In genomic region chrX:14496674-14497073, GRCh38 we compare ENCODE assay signal across 8 cellular contexts. TPM values are rescaled to one million over a fixed set of nuclear protein-coding genes. Genes with fewer than 3 reads are reported as not detected.
DNase-seq lines count a peak whose midpoint lies in the region; ATAC-seq lines count a peak whose summit lies in the region.

No MANE protein-coding gene starts in this region.

- no peaks in the 10 kb centered on the region for H3K27me3 ChIP-seq in mesenchymal stem cell (ENCODE audit: control insufficient read depth in 1 of 2, insufficient read depth in 1 of 2, low read length in 2 of 2)

- WGBS in mesenchymal stem cell: 96% methylated on average over 3 of the region's 3 CpGs

- peak; percentile 15 for ATAC-seq in GM21576 (IDR thresholded peaks at IDR 0.05; ENCODE audit: unreplicated experiment)

- no peak overlapping the region for H2BK15ac ChIP-seq in mesenchymal stem cell (ENCODE audit: low read depth, poor library complexity, severe bottlenecking)

- no peak overlapping the region for H2BK12ac ChIP-seq in mesenchymal stem cell (ENCODE audit: low read length in 2 of 2)

- no peaks in the 10 kb centered on the region for H3K4me1 ChIP-seq in mesenchymal stem cell (ENCODE audit: control insufficient read depth, insufficient read depth, low read depth, low read length)

- H2BK5ac ChIP-seq in mesenchymal stem cell (ENCODE audit: low read depth, low read length, poor library complexity, severe bottlenecking): no peak overlapping the region

- no peak overlapping the region for H2AFZ ChIP-seq in mesenchymal stem cell (ENCODE audit: low read depth, low read length)

- no peak overlapping the region for H2BK120ac ChIP-seq in mesenchymal stem cell (ENCODE audit: low read depth, low read length)

- H3K9ac ChIP-seq in mesenchymal stem cell (ENCODE audit: low read length): peak overlapping the region; percentile 81

- H2AK5ac ChIP-seq in mesenchymal stem cell (ENCODE audit: low read length, severe bottlenecking): no peak overlapping the region

- no peak overlapping the region for H3K4me2 ChIP-seq in mesenchymal stem cell (ENCODE audit: low read length, poor library complexity, severe bottlenecking)

- H3K79me1 ChIP-seq in mesenchymal stem cell (replicated peaks; ENCODE audit: low read length, poor library complexity, severe bottlenecking): no peaks in the 10 kb centered on the region

- H4K91ac ChIP-seq in mesenchymal stem cell (ENCODE audit: low read length): no peak overlapping the region

- H3K9me3 ChIP-seq in mesenchymal stem cell (ENCODE audit: control insufficient read depth, low read length): no peaks in the 10 kb centered on the region

- H3K36me3 ChIP-seq in mesenchymal stem cell (ENCODE audit: control insufficient read depth in 1 of 2, insufficient read depth in 2 of 2, low read depth in 1 of 2, low read length in 2 of 2): no peaks in the 10 kb centered on the region

- no peak overlapping the region for H3K23ac ChIP-seq in mesenchymal stem cell (ENCODE audit: low read length in 2 of 2)

- H3K27ac ChIP-seq in mesenchymal stem cell (ENCODE audit: low read length, poor library complexity, severe bottlenecking): no peak overlapping the region

- peak; percentile 8 for DNase-seq in DMS 273 treated with DMSO at 0.1 percent for 48 hours (lab: John Stamatoyannopoulos, UW)
- DNase-seq in RPMI8226: peak; percentile 4
- DNase-seq in mesenchymal stem cell: no peak
- DNase-seq in NCI-H1694 (lab: John Stamatoyannopoulos, UW): no peak
- no peak for DNase-seq in NCI-H526 (lab: John Stamatoyannopoulos, UW)
- DNase-seq in stimulated activated CD4-positive, alpha-beta T cell treated with anti-CD3 and anti-CD28 coated beads, Interleukin-2, amount 100 ng/mL, for 48 hours: no peak
- DNase-seq in GF-D8 (lab: John Stamatoyannopoulos, UW): no peak

- no peak overlapping the region for H4K8ac ChIP-seq in mesenchymal stem cell (ENCODE audit: low read length)

- peak overlapping the region in 1 of 2 experiments; percentile 69 for H3K4me3 ChIP-seq in mesenchymal stem cell (ENCODE audit: insufficient read depth in 1 of 2, low read depth in 1 of 2, low read length in 2 of 2)

- H3K14ac ChIP-seq in mesenchymal stem cell (ENCODE audit: low read length in 2 of 2): no peak overlapping the region

- H3K4ac ChIP-seq in mesenchymal stem cell (ENCODE audit: low read depth in 1 of 2, low read length in 2 of 2): no peak overlapping the region

- H3K18ac ChIP-seq in mesenchymal stem cell (ENCODE audit: low read depth in 1 of 2, low read length in 2 of 2): no peak overlapping the region

RNA-seq across cellular contexts. Expression of gene GLRA2, which starts 32.7 kb away (rescaled TPM):
- polyA plus RNA-seq in mesenchymal stem cell (2013, experiment 1 of 2): not detected
- polyA plus RNA-seq in mesenchymal stem cell (2013, experiment 2 of 2): not detected

Comparison
In these comparisons a context has a peak if more than half of its experiments do, and no peak if none do; other contexts are left out.
1. DNase-seq: peak in DMS 273 treated with DMSO at 0.1 percent for 48 hours (single experiment) and RPMI8226 (single experiment); none in mesenchymal stem cell (single experiment), NCI-H1694 (single experiment), NCI-H526 (0 of 2), stimulated activated CD4-positive, alpha-beta T cell treated with anti-CD3 and anti-CD28 coated beads, Interleukin-2, amount 100 ng/mL, for 48 hours (0 of 2) and GF-D8 (single experiment).